ENCODE assay signal across 31 cellular contexts in genomic region chr7:135275971-135276580, GRCh38. TPM values are rescaled to one million over a fixed set of nuclear protein-coding genes. Genes with fewer than 3 reads are reported as not detected.
"Had no signal": no experiment of that assay in that cellular context is flagged by ENCODE, and none has a peak within 500 bp of the region (broad histone marks: within the 10 kb centered on the region; RNA-seq: fewer than 3 reads in every experiment).

No MANE protein-coding gene starts in this region.

- H2AFZ ChIP-seq: hepatocyte had no signal

- H3K4me2 ChIP-seq: hepatocyte had no signal

- H3K9me3 ChIP-seq: ascending aorta, breast epithelium, colonic mucosa, esophagus muscularis mucosa, gastrocnemius medialis, heart right ventricle had no signal

- H3K27ac ChIP-seq: ascending aorta, breast epithelium, cardiac muscle cell, colonic mucosa, esophagus muscularis mucosa, foreskin keratinocyte, gastrocnemius medialis, heart right ventricle, hepatocyte had no signal

- ATAC-seq: activated CD4-positive, alpha-beta T cell treated with anti-CD3 and anti-CD28 coated beads for 36 hours; activated CD8-positive, alpha-beta T cell treated with anti-CD3 and anti-CD28 coated beads, Interleukin-2, amount 10 ng/mL, durations not matched to agents 7 days and 5 days; activated naive CD4-positive, alpha-beta T cell treated with anti-CD3 and anti-CD28 coated beads, Interleukin-2, amount 50 U/mL, for 72 hours; activated T-cell treated with anti-CD3 and anti-CD28 coated beads, Interleukin-2, amount 50 U/mL, for 72 hours; foreskin keratinocyte; gastrocnemius medialis; heart right ventricle; T-cell had no signal

- H3K79me2 ChIP-seq: hepatocyte had no signal

- H3K27ac Mint-ChIP-seq: activated CD4-positive, alpha-beta memory T cell treated with anti-CD3 and anti-CD28 coated beads for 36 hours; activated CD4-positive, alpha-beta T cell treated with anti-CD3 and anti-CD28 coated beads for 36 hours; activated CD4-positive, alpha-beta T cell treated with anti-CD3 and anti-CD28 coated beads, Interleukin-2, amount 10 ng/mL, durations not matched to agents 24 days and 14 days; activated CD8-positive, alpha-beta T cell treated with anti-CD3 and anti-CD28 coated beads, Interleukin-2, amount 10 ng/mL, durations not matched to agents 7 days and 5 days; activated naive CD4-positive, alpha-beta T cell treated with anti-CD3 and anti-CD28 coated beads, Interleukin-2, amount 10 ng/mL, durations not matched to agents 7 days and 5 days; activated naive CD4-positive, alpha-beta T cell treated with anti-CD3 and anti-CD28 coated beads, Interleukin-2, amount 50 U/mL, for 72 hours; activated naive CD8-positive, alpha-beta T cell treated with anti-CD3 and anti-CD28 coated beads, Interleukin-2, amount 10 ng/mL, durations not matched to agents 7 days and 5 days; activated T-cell treated with anti-CD3 and anti-CD28 coated beads, Interleukin-2, amount 50 U/mL, for 24 hours; activated T-cell treated with anti-CD3 and anti-CD28 coated beads, Interleukin-2, amount 50 U/mL, for 72 hours; brain; T-cell had no signal

- H3K4me1 Mint-ChIP-seq: activated CD4-positive, alpha-beta T cell treated with anti-CD3 and anti-CD28 coated beads for 36 hours; brain had no signal

- H3K4me3 ChIP-seq: ascending aorta, breast epithelium, cardiac muscle cell, colonic mucosa, esophagus muscularis mucosa, gastrocnemius medialis, heart right ventricle, hepatocyte had no signal

- H3K9me3 Mint-ChIP-seq: activated CD4-positive, alpha-beta T cell treated with anti-CD3 and anti-CD28 coated beads, Interleukin-2, amount 10 ng/mL, durations not matched to agents 24 days and 14 days; activated naive CD4-positive, alpha-beta T cell treated with anti-CD3 and anti-CD28 coated beads, Interleukin-2, amount 10 ng/mL, durations not matched to agents 7 days and 5 days; activated naive CD4-positive, alpha-beta T cell treated with anti-CD3 and anti-CD28 coated beads, Interleukin-2, amount 50 U/mL, for 72 hours; activated naive CD8-positive, alpha-beta T cell treated with anti-CD3 and anti-CD28 coated beads, Interleukin-2, amount 10 ng/mL, durations not matched to agents 7 days and 5 days; activated T-cell treated with anti-CD3 and anti-CD28 coated beads, Interleukin-2, amount 50 U/mL, for 72 hours; T-cell had no signal

- H3K27me3 ChIP-seq: ascending aorta, breast epithelium, cardiac muscle cell, esophagus muscularis mucosa, foreskin keratinocyte, gastrocnemius medialis, hepatocyte had no signal

- DNase-seq: activated CD4-positive, alpha-beta memory T cell treated with anti-CD3 and anti-CD28 coated beads for 36 hours; activated CD4-positive, alpha-beta T cell treated with anti-CD3 and anti-CD28 coated beads for 36 hours; activated CD4-positive, alpha-beta T cell treated with anti-CD3 and anti-CD28 coated beads, Interleukin-2, amount 10 ng/mL, durations not matched to agents 24 days and 14 days; activated CD4-positive, CD25-positive, alpha-beta regulatory T cell; activated CD4-positive, CD25-positive, alpha-beta regulatory T cell treated with anti-CD3 and anti-CD28 coated beads, Interleukin-2, amount 50 U/mL, for 72 hours; activated CD8-positive, alpha-beta T cell treated with anti-CD3 and anti-CD28 coated beads, Interleukin-2, amount 10 ng/mL, durations not matched to agents 7 days and 5 days; activated gamma-delta T cell; activated naive CD4-positive, alpha-beta T cell; activated naive CD4-positive, alpha-beta T cell treated with anti-CD3 and anti-CD28 coated beads, Interleukin-2, amount 10 ng/mL, durations not matched to agents 7 days and 5 days; activated naive CD8-positive, alpha-beta T cell treated with anti-CD3 and anti-CD28 coated beads, Interleukin-2, amount 10 ng/mL, durations not matched to agents 7 days and 5 days; activated T-cell treated with anti-CD3 and anti-CD28 coated beads for 4 hours; activated T-cell treated with anti-CD3 and anti-CD28 coated beads, Interleukin-2, amount 50 U/mL, for 24 hours; activated T-cell treated with anti-CD3 and anti-CD28 coated beads, Interleukin-2, amount 50 U/mL, for 72 hours; central memory CD4-positive, alpha-beta T cell; cerebellar nuclear complex; colonic mucosa; effector CD8-positive, alpha-beta T cell; erythroblast; foreskin keratinocyte; gastrocnemius medialis; heart right ventricle; T-cell; T-helper 2 cell had no signal

- H3K4me1 ChIP-seq: ascending aorta, breast epithelium, colonic mucosa, foreskin keratinocyte, gastrocnemius medialis had no signal

- H3K4me3 Mint-ChIP-seq: activated CD4-positive, alpha-beta memory T cell treated with anti-CD3 and anti-CD28 coated beads for 36 hours; activated CD4-positive, alpha-beta T cell treated with anti-CD3 and anti-CD28 coated beads for 36 hours; activated CD4-positive, alpha-beta T cell treated with anti-CD3 and anti-CD28 coated beads, Interleukin-2, amount 10 ng/mL, durations not matched to agents 24 days and 14 days; activated CD8-positive, alpha-beta T cell treated with anti-CD3 and anti-CD28 coated beads, Interleukin-2, amount 10 ng/mL, durations not matched to agents 7 days and 5 days; activated naive CD4-positive, alpha-beta T cell treated with anti-CD3 and anti-CD28 coated beads, Interleukin-2, amount 10 ng/mL, durations not matched to agents 7 days and 5 days; activated naive CD8-positive, alpha-beta T cell treated with anti-CD3 and anti-CD28 coated beads, Interleukin-2, amount 10 ng/mL, durations not matched to agents 7 days and 5 days; activated T-cell treated with anti-CD3 and anti-CD28 coated beads, Interleukin-2, amount 50 U/mL, for 24 hours; activated T-cell treated with anti-CD3 and anti-CD28 coated beads, Interleukin-2, amount 50 U/mL, for 72 hours; brain; T-cell had no signal

- H3K36me3 Mint-ChIP-seq: activated CD4-positive, alpha-beta memory T cell treated with anti-CD3 and anti-CD28 coated beads for 36 hours; activated naive CD4-positive, alpha-beta T cell treated with anti-CD3 and anti-CD28 coated beads, Interleukin-2, amount 10 ng/mL, durations not matched to agents 7 days and 5 days; activated naive CD4-positive, alpha-beta T cell treated with anti-CD3 and anti-CD28 coated beads, Interleukin-2, amount 50 U/mL, for 72 hours; activated naive CD8-positive, alpha-beta T cell treated with anti-CD3 and anti-CD28 coated beads, Interleukin-2, amount 10 ng/mL, durations not matched to agents 7 days and 5 days; brain; T-cell had no signal

- H3K36me3 ChIP-seq: ascending aorta, breast epithelium, cardiac muscle cell, colonic mucosa, esophagus muscularis mucosa, gastrocnemius medialis, heart right ventricle had no signal

RNA-seq across cellular contexts. Expression of gene STRA8, which starts 42.4 kb away (rescaled TPM):
- total RNA-seq: activated CD4-positive, alpha-beta memory T cell treated with anti-CD3 and anti-CD28 coated beads for 36 hours; activated CD4-positive, alpha-beta T cell treated with anti-CD3 and anti-CD28 coated beads for 36 hours; activated CD4-positive, alpha-beta T cell treated with anti-CD3 and anti-CD28 coated beads, Interleukin-2, amount 10 ng/mL, durations not matched to agents 24 days and 14 days; activated CD8-positive, alpha-beta T cell treated with anti-CD3 and anti-CD28 coated beads, Interleukin-2, amount 10 ng/mL, durations not matched to agents 7 days and 5 days; activated naive CD4-positive, alpha-beta T cell treated with anti-CD3 and anti-CD28 coated beads, Interleukin-2, amount 50 U/mL, for 72 hours; activated naive CD8-positive, alpha-beta T cell treated with anti-CD3 and anti-CD28 coated beads, Interleukin-2, amount 10 ng/mL, durations not matched to agents 7 days and 5 days; activated T-cell treated with anti-CD3 and anti-CD28 coated beads, Interleukin-2, amount 50 U/mL, for 72 hours; ascending aorta; breast epithelium; cardiac muscle cell; colonic mucosa; dermis microvascular lymphatic vessel endothelial cell; esophagus muscularis mucosa; foreskin keratinocyte; gastrocnemius medialis; heart right ventricle; hepatocyte; T-cell had no signal
- polyA plus RNA-seq: cardiac muscle cell, foreskin keratinocyte, heart right ventricle, hepatocyte had no signal
